9 cellular contexts compared by ENCODE assay signal in the genomic region with DNA sequence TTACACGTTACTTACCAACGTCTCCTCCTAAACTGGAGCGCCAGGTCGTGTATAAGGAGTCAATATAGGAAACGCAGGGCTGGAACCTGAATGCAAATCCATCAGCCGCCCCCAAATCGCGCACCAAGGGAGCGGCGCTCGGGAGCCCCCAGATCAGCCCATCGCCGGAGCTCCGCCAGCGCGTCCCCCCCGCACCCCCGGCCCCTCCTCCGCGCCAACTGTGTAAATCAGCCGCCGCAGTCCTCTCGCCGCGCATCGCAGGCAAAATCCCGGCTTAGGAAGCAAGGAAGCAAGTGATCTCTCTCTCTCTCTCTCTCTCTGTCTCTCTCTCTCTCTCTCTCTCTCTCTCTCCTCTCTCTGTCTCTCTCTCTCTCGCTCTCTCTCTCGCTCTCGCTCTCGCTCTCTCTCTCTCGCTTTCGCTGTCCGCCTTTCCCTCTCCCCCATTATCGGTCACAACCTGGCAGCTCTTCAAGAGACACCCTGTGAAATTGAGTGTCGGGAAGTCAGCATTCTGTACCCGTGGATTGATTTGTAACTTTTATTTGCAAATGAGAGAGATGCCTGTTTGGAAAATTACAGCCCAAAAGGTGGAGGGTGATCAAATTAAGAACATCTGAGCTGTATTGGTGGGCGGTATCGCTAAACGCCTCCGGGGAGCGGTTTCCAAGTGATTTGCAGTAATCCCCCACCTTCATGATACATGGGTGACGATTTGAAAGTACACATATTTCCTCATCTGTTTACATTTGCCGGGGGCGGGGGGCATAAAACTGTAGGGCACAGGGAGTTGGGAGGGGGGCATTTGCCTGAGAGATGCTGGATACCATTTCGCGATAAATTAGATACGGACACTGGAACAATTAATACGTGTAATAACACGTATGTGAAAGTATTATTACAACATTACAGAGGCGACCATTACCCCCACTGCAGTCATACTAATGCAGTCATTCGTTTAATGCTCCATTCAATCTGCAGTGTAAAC. TPM values are rescaled to one million over a fixed set of nuclear protein-coding genes. Genes with fewer than 3 reads are reported as not detected.
A peak's percentile ranks its signal among the peaks of the same experiment; 100 is the strongest.
DNase-seq lines count a peak whose midpoint lies in the region; ATAC-seq and TF ChIP-seq lines count a peak whose summit lies in the region.
"Had no signal": no experiment of that assay in that cellular context is flagged by ENCODE, and none has a peak within 500 bp of the region (broad histone marks: within the 10 kb centered on the region; RNA-seq: fewer than 3 reads in every experiment).

No MANE protein-coding gene starts in this region.

- peak overlapping the region in 3 of 4 donors; percentile 67 to 85 (median 81) for H3K27ac ChIP-seq in esophagus squamous epithelium
- H3K27ac ChIP-seq in osteoblast (ENCODE audit: low read depth, low read length), result no peak overlapping the region

- intact Hi-C loops in esophagus squamous epithelium (cut with DNase I), result no loop called here

- H3K4me3 ChIP-seq in esophagus squamous epithelium, result peak overlapping the region; percentile 12 to 66 (median 46)
- H3K4me3 ChIP-seq in osteoblast (ENCODE audit: insufficient read depth, low read length), result peak overlapping the region; percentile 37

- H3K27me3 ChIP-seq in esophagus squamous epithelium (peaks cover 0 to 87% (median 15%) of the 10 kb centered on the region in 4 donors), osteoblast (ENCODE audit: insufficient read depth, low read length) (peaks cover 46% of the 10 kb centered on the region)

- H3K9me3 ChIP-seq in esophagus squamous epithelium (no peaks in the 10 kb centered on the region), osteoblast (ENCODE audit: low read depth, low read length) (no peaks in the 10 kb centered on the region)

- WGBS in esophagus squamous epithelium, 2 donors, result 6 to 13% methylated on average over 41 to 51 of the region's 52 CpGs

- H2AFZ ChIP-seq in osteoblast (ENCODE audit: low read length), result peak overlapping the region; percentile 62

- no peaks in the 10 kb centered on the region for H3K79me2 ChIP-seq in osteoblast (ENCODE audit: insufficient read depth, low read length)

- ATAC-seq in HG03045 (IDR thresholded peaks at IDR 0.05; ENCODE audit: unreplicated experiment), result no peak

- TF ChIP-seq CTCF in esophagus squamous epithelium (IDR thresholded peaks at IDR 0.05) (peak in 2 of 6 experiments; percentile 29 to 37), osteoblast (IDR thresholded peaks at IDR 0.05; ENCODE audit: extremely low read depth, low read depth, low read length) (no peak)

- H3K4me1 ChIP-seq in esophagus squamous epithelium, result peaks cover 8 to 47% (median 19%) of the 10 kb centered on the region in 3 donors
- no peaks in the 10 kb centered on the region for H3K4me1 ChIP-seq in osteoblast (ENCODE audit: insufficient read depth, low read length)

- DNase-seq in GM03348 (ENCODE audit: low spot score) (peak; percentile 17), NCI-H524 treated with DMSO at 0.1 percent for 48 hours (lab: John Stamatoyannopoulos, UW) (peak; percentile 53), esophagus squamous epithelium (lab: John Stamatoyannopoulos, UW) (no peak), osteoblast (ENCODE audit: insufficient read length, low spot score, missing footprints) (peak; percentile 51), GM19240 (ENCODE audit: insufficient read length, low spot score) (no peak), GM19238 (ENCODE audit: insufficient read length, low spot score) (no peak), OCI-M2 (lab: John Stamatoyannopoulos, UW; ENCODE audit: unreplicated experiment) (no peak)

- no peak for TF ChIP-seq POLR2A in esophagus squamous epithelium (IDR thresholded peaks at IDR 0.05)

- H4K20me1 ChIP-seq in osteoblast (ENCODE audit: insufficient read depth, low read length), result no peaks in the 10 kb centered on the region

- H3K36me3 ChIP-seq in esophagus squamous epithelium, result no peaks in the 10 kb centered on the region
- no peaks in the 10 kb centered on the region for H3K36me3 ChIP-seq in osteoblast (ENCODE audit: insufficient read depth, low read length)

- H3K4me2 ChIP-seq in osteoblast (ENCODE audit: insufficient read depth, low read length), result peak overlapping the region; percentile 66

RNA-seq across cellular contexts. Expression of a gene that starts 0.7 kb away (rescaled TPM):
- total RNA-seq in esophagus squamous epithelium, result 1 to 10 TPM in 1 of 4 donors, under 1 TPM in 3; 0.08 to 5.1 (median 0.51) TPM
- not detected in 2 replicates for total RNA-seq in osteoblast
- total RNA-seq: dermis microvascular lymphatic vessel endothelial cell had no signal

Comparison
In these comparisons a context has a peak if more than half of its experiments do, and no peak if none do; other contexts are left out.
1. DNase-seq: peak in GM03348 (single experiment), NCI-H524 treated with DMSO at 0.1 percent for 48 hours (single experiment) and osteoblast (single experiment); none in esophagus squamous epithelium (single experiment), GM19240 (single experiment), GM19238 (single experiment) and OCI-M2 (single experiment).